Comparison of ENCODE assay signal across 8 cellular contexts in the genomic region with DNA sequence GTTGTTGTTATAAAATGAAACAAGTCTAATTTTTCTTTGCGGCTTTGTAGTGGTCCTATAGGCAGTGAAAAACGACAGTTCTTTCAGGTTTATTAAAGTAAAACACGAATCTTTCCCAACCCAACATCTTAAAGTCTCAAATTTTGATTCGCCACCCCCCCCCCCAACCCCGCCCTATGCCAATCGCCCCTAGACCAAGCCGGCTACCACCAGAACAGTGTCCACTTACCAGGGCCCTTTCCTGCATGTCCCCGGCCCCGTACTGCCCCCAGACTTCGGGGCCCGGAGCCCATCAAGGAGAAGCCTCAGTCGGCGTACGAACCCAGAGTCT. TPM values are rescaled to one million over a fixed set of nuclear protein-coding genes. Genes with fewer than 3 reads are reported as not detected.
DNase-seq lines count a peak whose midpoint lies in the region; ATAC-seq and TF ChIP-seq lines count a peak whose summit lies in the region.

No MANE protein-coding gene starts in this region.

- H3K27me3 ChIP-seq in right atrium auricular region (no peaks in the 10 kb centered on the region), body of pancreas (no peaks in the 10 kb centered on the region)

- 1 to 2% methylated on average over 14 of the region's 14 CpGs for WGBS in body of pancreas, 2 donors

- H3K9me3 ChIP-seq in right atrium auricular region (no peaks in the 10 kb centered on the region), body of pancreas (no peaks in the 10 kb centered on the region), mucosa of descending colon (no peaks in the 10 kb centered on the region)

- H3K4me1 ChIP-seq in right atrium auricular region: peaks cover 0 to 36% of the 10 kb centered on the region in 2 donors
- peaks cover 36% of the 10 kb centered on the region for H3K4me1 ChIP-seq in body of pancreas
- H3K4me1 ChIP-seq in mucosa of descending colon (ENCODE audit: low read depth): peaks cover 34% of the 10 kb centered on the region

- no peak for TF ChIP-seq POLR2A in body of pancreas (IDR thresholded peaks at IDR 0.05)

- peaks cover 14% of the 10 kb centered on the region for H3K36me3 ChIP-seq in right atrium auricular region
- H3K36me3 ChIP-seq in body of pancreas (replicated peaks in 1 of 2; ENCODE audit: insufficient read depth in 1 of 2, low read depth in 2 of 2): peaks cover 0 to 3% of the 10 kb centered on the region in 2 donors
- peaks cover 4% of the 10 kb centered on the region for H3K36me3 ChIP-seq in mucosa of descending colon (ENCODE audit: low read depth)

- DNase-seq in right atrium auricular region (ENCODE audit: low spot score) (no peak), left cardiac atrium (no peak), body of pancreas (no peak), mucosa of descending colon (no peak), dermis blood vessel endothelial cell (no peak), mucosa of gallbladder (ENCODE audit: low spot score) (no peak)

- H3K27ac ChIP-seq in right atrium auricular region: peak overlapping the region; percentile 87 to 90
- peak overlapping the region; percentile 71 to 95 (median 86) for H3K27ac ChIP-seq in body of pancreas

- ATAC-seq in left cardiac atrium (no peak), body of pancreas (peak; percentile 3), mucosa of descending colon (no peak), HG02678 (IDR thresholded peaks at IDR 0.05; ENCODE audit: unreplicated experiment) (no peak), GM18870 (IDR thresholded peaks at IDR 0.05; ENCODE audit: unreplicated experiment) (no peak)

- intact Hi-C loops in left cardiac atrium (cut with DNase I): no loop called here
- intact Hi-C loops in body of pancreas (cut with DNase I): no loop called here
- intact Hi-C loops in mucosa of descending colon (cut with DNase I, micrococcal nuclease): no loop called here

- no peak for TF ChIP-seq CTCF in right atrium auricular region (IDR thresholded peaks at IDR 0.05)
- TF ChIP-seq CTCF in body of pancreas (IDR thresholded peaks at IDR 0.05): no peak
- no peak for TF ChIP-seq CTCF in mucosa of descending colon (IDR thresholded peaks at IDR 0.05)

- H3K4me3 ChIP-seq in right atrium auricular region (peak overlapping the region; percentile 73 to 79), body of pancreas (peak overlapping the region; percentile 81 to 87), mucosa of descending colon (peak overlapping the region; percentile 95)

RNA-seq across cellular contexts. Expression of a gene that starts 0.3 kb away (rescaled TPM):
- 10 to 100 TPM; 28.3 to 32.7 TPM for total RNA-seq in right atrium auricular region
- total RNA-seq in left cardiac atrium: 10 to 100 TPM; 21.7 to 24.7 TPM
- total RNA-seq in body of pancreas: 10 to 100 TPM in 1 of 2 donors, 1 to 10 TPM in 1; 9.3 to 15.8 TPM
- 10 to 100 TPM; 19.8 to 26.2 (median 22.7) TPM for total RNA-seq in mucosa of descending colon
- total RNA-seq in dermis blood vessel endothelial cell: 18.2 and 19.4 TPM in 2 replicates
- total RNA-seq in mucosa of gallbladder: 28.0 TPM

RNA-seq across cellular contexts. Expression of a gene that starts 3.9 kb away (rescaled TPM):
- total RNA-seq in right atrium auricular region (10 to 100 TPM; 37.6 to 63.2 TPM), left cardiac atrium (10 to 100 TPM; 50.7 to 61.6 TPM), body of pancreas (10 to 100 TPM; 34.5 to 70.9 TPM), mucosa of descending colon (100 to 1,000 TPM in 1 of 3 donors, 10 to 100 TPM in 2; 72.5 to 119 (median 90.1) TPM), dermis blood vessel endothelial cell (66.4 and 71.8 TPM in 2 replicates), mucosa of gallbladder (170 TPM)

RNA-seq across cellular contexts. Expression of a gene that starts 29.9 kb away (rescaled TPM):
- total RNA-seq in right atrium auricular region (10 to 100 TPM; 13.1 to 18.4 TPM), left cardiac atrium (10 to 100 TPM; 14.1 to 20.2 TPM), body of pancreas (10 to 100 TPM; 21.1 to 25.4 TPM), mucosa of descending colon (10 to 100 TPM; 26.7 to 39.0 (median 29.0) TPM), dermis blood vessel endothelial cell (10.9 and 13.4 TPM in 2 replicates), mucosa of gallbladder (41.9 TPM)

RNA-seq across cellular contexts. Expression of a gene that starts 37.3 kb away (rescaled TPM):
- total RNA-seq in right atrium auricular region (10 to 100 TPM; 38.5 to 51.8 TPM), left cardiac atrium (10 to 100 TPM; 42.9 to 52.6 TPM), body of pancreas (10 to 100 TPM; 29.1 to 30.3 TPM), mucosa of descending colon (10 to 100 TPM; 64.5 to 73.6 (median 71.2) TPM), dermis blood vessel endothelial cell (67.6 and 93.3 TPM in 2 replicates), mucosa of gallbladder (90.1 TPM)
